ENCODE assay signal across 10 cellular contexts in the genomic region with DNA sequence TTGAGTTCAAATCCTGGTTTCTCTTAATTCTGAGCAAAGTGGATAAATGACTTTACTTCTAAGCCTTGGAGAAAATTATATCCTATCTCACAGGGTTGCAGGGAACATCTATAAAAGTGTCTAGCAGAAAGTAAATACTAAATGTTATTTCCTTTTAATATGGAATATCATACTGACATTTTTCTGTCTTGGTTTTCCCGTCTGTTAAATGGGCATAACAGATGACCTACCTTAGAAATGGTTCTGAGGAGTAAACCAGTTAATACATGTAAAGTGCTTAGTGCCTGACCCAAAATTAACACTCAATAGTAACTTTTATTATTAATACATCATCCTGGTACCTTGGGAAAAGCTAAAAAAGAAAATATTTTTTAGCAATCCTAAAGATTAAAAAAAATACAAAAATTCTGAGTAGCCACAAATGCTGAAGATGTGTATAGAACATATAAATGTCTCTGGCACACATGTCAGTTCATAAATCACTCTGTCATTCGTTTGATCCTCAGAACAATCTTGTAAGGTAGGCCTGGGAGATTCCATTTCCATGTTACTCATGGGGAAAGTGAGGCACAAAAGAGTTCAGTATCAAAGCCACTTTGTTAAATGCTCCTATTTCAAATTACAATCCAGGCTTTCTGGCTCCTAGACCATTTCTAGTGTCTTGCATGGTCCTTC. TPM values are rescaled to one million over a fixed set of nuclear protein-coding genes. Genes with fewer than 3 reads are reported as not detected.
DNase-seq lines count a peak whose midpoint lies in the region; ATAC-seq and TF ChIP-seq lines count a peak whose summit lies in the region.
"Had no signal": no experiment of that assay in that cellular context is flagged by ENCODE, and none has a peak within 500 bp of the region (broad histone marks: within the 10 kb centered on the region; RNA-seq: fewer than 3 reads in every experiment).

No MANE protein-coding gene starts in this region.

- H2AFZ ChIP-seq in SU-DHL-6 (ENCODE audit: low read depth, low read length, severe bottlenecking): no peak overlapping the region
- H2AFZ ChIP-seq in fibroblast of lung (ENCODE audit: low read length): no peak overlapping the region

- peaks cover 6% of the 10 kb centered on the region for H3K36me3 ChIP-seq in SU-DHL-6 (ENCODE audit: low read length)
- H3K36me3 ChIP-seq in fibroblast of lung (ENCODE audit: control insufficient read depth, insufficient read depth, low read length): peaks cover 4% of the 10 kb centered on the region
- peaks cover 23% of the 10 kb centered on the region for H3K36me3 ChIP-seq in skeletal muscle satellite cell (ENCODE audit: insufficient read depth, low read length)
- H3K36me3 ChIP-seq in gastroesophageal sphincter: peaks cover 0 to 42% of the 10 kb centered on the region in 2 donors

- H3K79me2 ChIP-seq in SU-DHL-6 (ENCODE audit: insufficient read depth, low read length) (peaks cover 44% of the 10 kb centered on the region), fibroblast of lung (ENCODE audit: control insufficient read depth, insufficient read depth, low read length) (peaks cover 31% of the 10 kb centered on the region)

- H3K9ac ChIP-seq in SU-DHL-6 (ENCODE audit: low read length): peak overlapping the region; percentile 90
- H3K9ac ChIP-seq in fibroblast of lung (ENCODE audit: insufficient read depth, low read length): no peak overlapping the region
- peak overlapping the region; percentile 82 for H3K9ac ChIP-seq in skeletal muscle satellite cell (ENCODE audit: low read depth, low read length)

- H3K4me1 ChIP-seq in fibroblast of lung (ENCODE audit: control insufficient read depth, extremely low read depth, insufficient read depth, low read length) (peaks cover 2% of the 10 kb centered on the region), skeletal muscle satellite cell (ENCODE audit: control insufficient read depth, insufficient read depth, low read length) (peaks cover 12% of the 10 kb centered on the region), gastroesophageal sphincter (peaks cover 0 to 50% (median 8%) of the 10 kb centered on the region in 3 donors)

- H4K20me1 ChIP-seq in SU-DHL-6 (ENCODE audit: low read depth, low read length) (peaks cover 9% of the 10 kb centered on the region; the same call in 1 of the 2 replicates), fibroblast of lung (ENCODE audit: control insufficient read depth, extremely low read depth, insufficient read depth, low read length) (peaks cover 2% of the 10 kb centered on the region)

- H3K27me3 ChIP-seq in SU-DHL-6 (ENCODE audit: low read length) (no peaks in the 10 kb centered on the region), fibroblast of lung (ENCODE audit: control insufficient read depth, insufficient read depth, low read length) (no peaks in the 10 kb centered on the region), skeletal muscle satellite cell (ENCODE audit: control insufficient read depth, insufficient read depth, low read length) (no peaks in the 10 kb centered on the region), gastroesophageal sphincter (no peaks in the 10 kb centered on the region)

- no peaks in the 10 kb centered on the region for H3K9me3 Mint-ChIP-seq in T-helper 2 cell treated with Interferon-gamma antibody and Interleukin-4, amounts not matched to agents 5 μg/mL and 100 μg/mL, for 36 hours

- H3K27me3 Mint-ChIP-seq in T-helper 2 cell treated with Interferon-gamma antibody and Interleukin-4, amounts not matched to agents 5 μg/mL and 100 μg/mL, for 36 hours (ENCODE audit: low read depth): no peaks in the 10 kb centered on the region

- no peak for TF ChIP-seq EP300 in gastroesophageal sphincter (IDR thresholded peaks at IDR 0.05)

- no peaks in the 10 kb centered on the region for H3K9me2 ChIP-seq in SU-DHL-6 (replicated peaks; ENCODE audit: insufficient read depth, low read length)

- no peaks in the 10 kb centered on the region for H3K9me3 ChIP-seq in SU-DHL-6 (ENCODE audit: insufficient read depth, low read length)
- H3K9me3 ChIP-seq in fibroblast of lung (ENCODE audit: control insufficient read depth, insufficient read depth, low read depth, low read length): no peaks in the 10 kb centered on the region
- no peaks in the 10 kb centered on the region for H3K9me3 ChIP-seq in skeletal muscle satellite cell (replicated peaks; ENCODE audit: low read length)
- H3K9me3 ChIP-seq in gastroesophageal sphincter: no peaks in the 10 kb centered on the region

- no peak for TF ChIP-seq CTCF in SU-DHL-6 (IDR thresholded peaks at IDR 0.05; ENCODE audit: insufficient read depth, low read length, poor library complexity, severe bottlenecking)
- TF ChIP-seq CTCF in fibroblast of lung (conservative IDR thresholded peaks at IDR 0.05 in 1 of 2, IDR thresholded peaks at IDR 0.05 in 1 of 2; ENCODE audit: low read depth in 1 of 2, low read length in 2 of 2): no peak
- TF ChIP-seq CTCF in gastroesophageal sphincter (IDR thresholded peaks at IDR 0.05): no peak

- TF ChIP-seq POLR2A in gastroesophageal sphincter (IDR thresholded peaks at IDR 0.05): no peak

- peak overlapping the region; percentile 97 for H3K4me3 Mint-ChIP-seq in T-helper 2 cell treated with Interferon-gamma antibody and Interleukin-4, amounts not matched to agents 5 μg/mL and 100 μg/mL, for 36 hours

- H3K27ac Mint-ChIP-seq in T-helper 2 cell treated with Interferon-gamma antibody and Interleukin-4, amounts not matched to agents 5 μg/mL and 100 μg/mL, for 36 hours: no peak overlapping the region

- peaks cover 24% of the 10 kb centered on the region for H3K4me1 Mint-ChIP-seq in T-helper 2 cell treated with Interferon-gamma antibody and Interleukin-4, amounts not matched to agents 5 μg/mL and 100 μg/mL, for 36 hours (ENCODE audit: low read depth)

- H3F3A ChIP-seq in SU-DHL-6 (ENCODE audit: insufficient read depth): peaks cover 9% of the 10 kb centered on the region; the same call in 1 of the 2 replicates

- no peak for DNase-seq in T-helper 2 cell treated with Interferon-gamma antibody and Interleukin-4, amounts not matched to agents 5 μg/mL and 100 μg/mL, for 36 hours (ENCODE audit: low spot score)
- no peak for DNase-seq in T-helper 2 cell
- no peak for DNase-seq in fibroblast of lung (ENCODE audit: low read depth in 2 of 2)
- no peak for DNase-seq in AG20443 (ENCODE audit: low spot score)
- DNase-seq in stimulated activated CD8-positive, alpha-beta memory T cell treated with anti-CD3 and anti-CD28 coated beads, Interleukin-4, amount 100 ng/mL, for 48 hours: no peak
- DNase-seq: activated CD4-positive, alpha-beta T cell treated with anti-CD3 and anti-CD28 coated beads for 4 hours; nucleus accumbens had no signal

- 45 to 64% methylated on average over 2 of the region's 2 CpGs for WGBS in gastroesophageal sphincter (ENCODE audit: low coverage in 1 of 2), 2 donors

- H3K4me2 ChIP-seq in SU-DHL-6 (ENCODE audit: low read depth, low read length, poor library complexity, severe bottlenecking) (peak overlapping the region; percentile 75), fibroblast of lung (ENCODE audit: extremely low read depth, insufficient read depth, low read length) (peak overlapping the region; percentile 74), skeletal muscle satellite cell (ENCODE audit: low read length) (peak overlapping the region; percentile 87)

- ATAC-seq in gastroesophageal sphincter: no peak

- peaks cover 27% of the 10 kb centered on the region for H3K36me3 Mint-ChIP-seq in T-helper 2 cell treated with Interferon-gamma antibody and Interleukin-4, amounts not matched to agents 5 μg/mL and 100 μg/mL, for 36 hours (ENCODE audit: low read depth)

- H3K4me3 ChIP-seq in SU-DHL-6 (ENCODE audit: insufficient read depth, low read length, poor library complexity, severe bottlenecking) (peak overlapping the region; percentile 91), fibroblast of lung (replicated peaks in 1 of 4; ENCODE audit: control extremely low read depth in 1 of 4, insufficient read depth in 1 of 4, low read depth in 3 of 4, low read length in 4 of 4) (peak overlapping the region; percentile 72 to 99 (median 87)), skeletal muscle satellite cell (ENCODE audit: low read length) (peak overlapping the region; percentile 84), gastroesophageal sphincter (peak overlapping the region in 1 of 2 donors; percentile 74)

- H3K27ac ChIP-seq in SU-DHL-6 (ENCODE audit: low read depth, low read length): no peak overlapping the region
- no peak overlapping the region for H3K27ac ChIP-seq in fibroblast of lung (ENCODE audit: insufficient read depth, low read length)
- H3K27ac ChIP-seq in gastroesophageal sphincter: no peak overlapping the region

RNA-seq across cellular contexts. Expression of gene VIPAS39, which starts 1.3 kb away (rescaled TPM):
- 26.7 and 28.2 TPM in 2 replicates for total RNA-seq in fibroblast of lung
- 25.4 and 28.1 TPM in 2 replicates for polyA plus RNA-seq in fibroblast of lung
- 14.1 and 16.1 TPM in 2 replicates for polyA plus RNA-seq in fibroblast of lung (2012)
- polyA minus RNA-seq in fibroblast of lung (ENCODE audit: low replicate concordance): 26.8 and 28.6 TPM in 2 replicates
- 18.8 and 20.8 TPM in 2 replicates for total RNA-seq in skeletal muscle satellite cell (2012; rRNA removed)
- 10 to 100 TPM; 18.6 to 31.8 (median 21.5) TPM for total RNA-seq in gastroesophageal sphincter

RNA-seq across cellular contexts. Expression of gene AHSA1, which starts 1.8 kb away (rescaled TPM):
- total RNA-seq in fibroblast of lung (60.3 and 71.1 TPM in 2 replicates), gastroesophageal sphincter (100 to 1,000 TPM; 115 to 166 (median 129) TPM)
- polyA plus RNA-seq in fibroblast of lung: 187 and 189 TPM in 2 replicates
- polyA plus RNA-seq in fibroblast of lung (2012): 94.4 and 113 TPM in 2 replicates
- 59.5 and 73.9 TPM in 2 replicates for polyA minus RNA-seq in fibroblast of lung (ENCODE audit: low replicate concordance)
- 80.4 and 104 TPM in 2 replicates for total RNA-seq in skeletal muscle satellite cell (2012; rRNA removed)

RNA-seq across cellular contexts. Expression of gene NOXRED1, which starts 32.8 kb away (rescaled TPM):
- total RNA-seq in fibroblast of lung (0.26 and 0.83 TPM in 2 replicates), gastroesophageal sphincter (not detected)
- polyA plus RNA-seq in fibroblast of lung: 0.05 and 0.14 TPM in 2 replicates
- 0.09 and 0.13 TPM in 2 replicates for polyA plus RNA-seq in fibroblast of lung (2012)
- polyA minus RNA-seq in fibroblast of lung (ENCODE audit: low replicate concordance): not detected in 2 replicates
- 0.66 TPM in 1 of 2 replicates, not detected in the other for total RNA-seq in skeletal muscle satellite cell (2012; rRNA removed)

RNA-seq across cellular contexts. Expression of gene ISM2, which starts 42.5 kb away (rescaled TPM):
- total RNA-seq in fibroblast of lung: not detected in 2 replicates
- polyA plus RNA-seq in fibroblast of lung: 0.01 TPM in 1 of 2 replicates, not detected in the other
- polyA plus RNA-seq in fibroblast of lung (2012): not detected in 2 replicates
- polyA minus RNA-seq in fibroblast of lung (ENCODE audit: low replicate concordance): 0.30 TPM in 1 of 2 replicates, not detected in the other
- 0.22 and 0.25 TPM in 2 replicates for total RNA-seq in skeletal muscle satellite cell (2012; rRNA removed)
- under 1 TPM in 1 of 4 donors, not detected in 3; 0.31 TPM for total RNA-seq in gastroesophageal sphincter
